Comparison of ENCODE assay signal across 30 cellular contexts in the genomic region with DNA sequence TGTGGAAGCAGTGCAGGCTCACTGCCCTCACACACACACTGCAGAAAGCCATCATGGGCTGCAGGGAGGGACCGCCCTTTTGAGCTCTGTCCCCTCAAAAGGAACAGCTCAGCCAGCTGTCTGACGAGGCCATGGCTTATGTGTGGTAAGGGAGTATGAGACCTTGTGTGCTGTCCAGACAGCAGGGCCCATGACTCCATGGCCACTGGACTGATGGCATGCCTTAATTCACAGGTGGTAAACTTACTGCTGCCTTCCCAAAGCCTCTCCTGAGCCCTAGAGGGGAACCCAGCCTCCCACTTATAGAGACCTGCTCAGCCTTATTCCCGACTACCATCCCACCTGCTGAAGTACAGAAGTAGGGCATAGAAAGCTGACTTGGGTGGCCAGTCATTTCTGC. TPM values are rescaled to one million over a fixed set of nuclear protein-coding genes. Genes with fewer than 3 reads are reported as not detected.
"Had no signal": no experiment of that assay in that cellular context is flagged by ENCODE, and none has a peak within 500 bp of the region (broad histone marks: within the 10 kb centered on the region; RNA-seq: fewer than 3 reads in every experiment).

No MANE protein-coding gene starts in this region.

- H3K4me2 ChIP-seq: hepatocyte, smooth muscle cell had no signal

- H3K4me1 ChIP-seq: parathyroid adenoma, psoas muscle, right lobe of liver, testis, transverse colon, upper lobe of left lung, vagina had no signal

- H3K4me1 Mint-ChIP-seq: memory B cell; stimulated activated naive B cell treated with anti-CD40 and anti-IgM and Interleukin-4, amounts not matched to agents 10 μg/mL and 1 μg/mL and 100 μg/mL, for 72 hours had no signal

- H2AFZ ChIP-seq: hepatocyte, parathyroid adenoma had no signal

- ATAC-seq: mucosa of descending colon; naive thymus-derived CD4-positive, alpha-beta T cell; psoas muscle; stimulated activated naive B cell treated with anti-CD40 and anti-IgM and Interleukin-4, amounts not matched to agents 10 μg/mL and 1 μg/mL and 100 μg/mL, for 72 hours; stimulated activated naive CD8-positive, alpha-beta T cell treated with anti-CD3 and anti-CD28 coated beads, Interleukin-15, Interleukin-2, amounts not matched to agents 100 U/mL and 50 U/mL, for 24 hours had no signal

- H3K9ac ChIP-seq: parathyroid adenoma had no signal

- H3K79me2 ChIP-seq: hepatocyte, parathyroid adenoma had no signal

- H3K36me3 ChIP-seq: left ventricle myocardium inferior, right lobe of liver, stomach, thyroid gland, transverse colon, upper lobe of left lung, vagina had no signal

- H3K27ac ChIP-seq: hepatocyte, left ventricle myocardium inferior, parathyroid adenoma, psoas muscle, right lobe of liver, stomach, testis, thyroid gland, transverse colon, upper lobe of left lung, vagina had no signal

- H3K4me3 ChIP-seq: hepatocyte, left ventricle myocardium inferior, mucosa of descending colon, psoas muscle, right lobe of liver, smooth muscle cell, stomach, testis, thyroid gland, transverse colon, upper lobe of left lung, vagina had no signal

- H3K4me3 Mint-ChIP-seq: memory B cell; naive thymus-derived CD4-positive, alpha-beta T cell; natural killer cell treated with Interleukin-12 subunit alpha and Interleukin-12 subunit beta and Interleukin-15 and Interleukin-18, amount 100 ng/mL, for 72 hours; stimulated activated naive B cell treated with anti-CD40 and anti-IgM and Interleukin-4, amounts not matched to agents 10 μg/mL and 1 μg/mL and 100 μg/mL, for 72 hours had no signal

- H3K27me3 ChIP-seq: hepatocyte, right lobe of liver, testis, thyroid gland, transverse colon, upper lobe of left lung, vagina had no signal

- H3K9me3 ChIP-seq: left ventricle myocardium inferior, mucosa of descending colon, psoas muscle, right lobe of liver, stomach, testis, thyroid gland, transverse colon, upper lobe of left lung, vagina had no signal

- H3K9me3 Mint-ChIP-seq: memory B cell; naive thymus-derived CD4-positive, alpha-beta T cell; natural killer cell treated with Interleukin-12 subunit alpha and Interleukin-12 subunit beta and Interleukin-15 and Interleukin-18, amount 100 ng/mL, for 72 hours; stimulated activated naive B cell treated with anti-CD40 and anti-IgM and Interleukin-4, amounts not matched to agents 10 μg/mL and 1 μg/mL and 100 μg/mL, for 72 hours had no signal

- H3K36me3 Mint-ChIP-seq: memory B cell; naive thymus-derived CD4-positive, alpha-beta T cell; natural killer cell treated with Interleukin-12 subunit alpha and Interleukin-12 subunit beta and Interleukin-15 and Interleukin-18, amount 100 ng/mL, for 72 hours; stimulated activated naive B cell treated with anti-CD40 and anti-IgM and Interleukin-4, amounts not matched to agents 10 μg/mL and 1 μg/mL and 100 μg/mL, for 72 hours had no signal

- DNase-seq: islet precursor cell; left ventricle myocardium inferior; midbrain; mucosa of descending colon; naive thymus-derived CD4-positive, alpha-beta T cell; nucleus accumbens; psoas muscle; right lobe of liver; stimulated activated CD4-positive, alpha-beta T cell treated with anti-CD3 and anti-CD28 coated beads, Interleukin-2, amount 100 ng/mL, for 24 hours; stimulated activated CD4-positive, alpha-beta T cell treated with anti-CD3 and anti-CD28 coated beads, Interleukin-4, amount 100 ng/mL, for 1 hour; stimulated activated naive B cell treated with anti-CD40 and anti-IgM and Interleukin-4, amounts not matched to agents 10 μg/mL and 1 μg/mL and 100 μg/mL, for 72 hours; stimulated activated naive CD8-positive, alpha-beta T cell treated with anti-CD3 and anti-CD28 coated beads, Interleukin-15, Interleukin-2, amounts not matched to agents 100 U/mL and 50 U/mL, for 24 hours; stomach; testis; thyroid gland; transverse colon; upper lobe of left lung had no signal

- H3K27ac Mint-ChIP-seq: memory B cell; naive thymus-derived CD4-positive, alpha-beta T cell; natural killer cell treated with Interleukin-12 subunit alpha and Interleukin-12 subunit beta and Interleukin-15 and Interleukin-18, amount 100 ng/mL, for 72 hours; stimulated activated naive B cell treated with anti-CD40 and anti-IgM and Interleukin-4, amounts not matched to agents 10 μg/mL and 1 μg/mL and 100 μg/mL, for 72 hours had no signal

RNA-seq across cellular contexts. Expression of gene FAM240A, which starts 5.6 kb away (rescaled TPM):
- total RNA-seq: hepatocyte; kidney epithelial cell; left ventricle myocardium inferior; lung microvascular endothelial cell; mesenteric fat pad; mucosa of descending colon; myocyte; naive thymus-derived CD4-positive, alpha-beta T cell; natural killer cell treated with Interleukin-12 subunit alpha and Interleukin-12 subunit beta and Interleukin-15 and Interleukin-18, amount 100 ng/mL, for 72 hours; right lobe of liver; skeletal muscle tissue; smooth muscle cell; stomach; testis; transverse colon; upper lobe of left lung; urinary bladder; vagina had no signal
- polyA plus RNA-seq: hepatocyte; naive thymus-derived CD4-positive, alpha-beta T cell; neural cell; smooth muscle cell; stomach; urinary bladder had no signal

RNA-seq across cellular contexts. Expression of gene LRRC2, which starts 51.8 kb away (rescaled TPM):
- total RNA-seq: natural killer cell treated with Interleukin-12 subunit alpha and Interleukin-12 subunit beta and Interleukin-15 and Interleukin-18, amount 100 ng/mL, for 72 hours had no signal
- polyA plus RNA-seq: neural cell had no signal
